Comparison of ENCODE assay signal across 10 cellular contexts in genomic region chr11:124898711-124899110, GRCh38. TPM values are rescaled to one million over a fixed set of nuclear protein-coding genes. Genes with fewer than 3 reads are reported as not detected.
DNase-seq lines count a peak whose midpoint lies in the region; ATAC-seq and TF ChIP-seq lines count a peak whose summit lies in the region.
"Had no signal": no experiment of that assay in that cellular context is flagged by ENCODE, and none has a peak within 500 bp of the region (broad histone marks: within the 10 kb centered on the region; RNA-seq: fewer than 3 reads in every experiment).

No MANE protein-coding gene starts in this region.

- in situ Hi-C loops in G401 (cut with HindIII; ENCODE audit: low sequenced_read_pairs), result no loop called here

- peak overlapping the region; percentile 10 for H3K4me3 Mint-ChIP-seq in MCF 10A (ENCODE audit: unreplicated experiment)

- H3K4me3 ChIP-seq in right cardiac atrium (ENCODE audit: low read length), result no peak overlapping the region

- TF ChIP-seq CTCF in MCF 10A (IDR thresholded peaks at IDR 0.05; ENCODE audit: unreplicated experiment), result no peak

- peak overlapping the region; percentile 92 for H3K27ac Mint-ChIP-seq in MCF 10A (ENCODE audit: low read depth, unreplicated experiment)

- H3K9me3 Mint-ChIP-seq in MCF 10A (ENCODE audit: unreplicated experiment), result no peaks in the 10 kb centered on the region

- ATAC-seq in right cardiac atrium (peak; percentile 78 to 80), sciatic nerve (peak; percentile 19), HG02571 (IDR thresholded peaks at IDR 0.05; ENCODE audit: unreplicated experiment) (no peak), GM21825 (IDR thresholded peaks at IDR 0.05; ENCODE audit: unreplicated experiment) (no peak)

- POLR2A ChIA-PET in MCF 10A (lab: Yijun Ruan, JAX), result interaction anchor here (0.6 to 6.1 kb wide), 10 partner anchors 10 to 676 kb away, joined by 3 to 43 read pairs (median 4); partner anchors contain the start of genes CCDC15, HEPN1 and MSANTD2

- H3K9me3 ChIP-seq in right cardiac atrium (ENCODE audit: control insufficient read depth, low read length), result no peaks in the 10 kb centered on the region

- peak overlapping the region; percentile 85 for H3K27ac ChIP-seq in right cardiac atrium (ENCODE audit: low read length)
- H3K27ac ChIP-seq: VCaP had no signal

- peaks cover 5% of the 10 kb centered on the region for H3K36me3 Mint-ChIP-seq in MCF 10A (ENCODE audit: insufficient read depth, unreplicated experiment)

- peaks cover 59% of the 10 kb centered on the region for H3K4me1 Mint-ChIP-seq in MCF 10A (ENCODE audit: insufficient read depth, unreplicated experiment)

- intact Hi-C loops in MCF 10A (cut with micrococcal nuclease) (loop anchor here (1.0 to 2.0 kb wide), 4 partner anchors 22 to 184 kb away; partner anchors contain the start of gene CCDC15), right cardiac atrium (cut with DNase I) (no loop called here), sciatic nerve (cut with DNase I) (no loop called here)

- no peaks in the 10 kb centered on the region for H3K27me3 Mint-ChIP-seq in MCF 10A (ENCODE audit: insufficient read depth, unreplicated experiment)

- CTCF ChIA-PET in MCF 10A (lab: Yijun Ruan, JAX), result interaction anchor here (0.6 to 3.7 kb wide), 5 partner anchors 23 to 243 kb away, joined by 3 to 18 read pairs (median 3); partner anchors contain the start of genes CCDC15 and ROBO3

- no peaks in the 10 kb centered on the region for H3K27me3 ChIP-seq in right cardiac atrium (ENCODE audit: control insufficient read depth, insufficient read depth)

- WGBS in right cardiac atrium, result 29% methylated on average over 5 of the region's 5 CpGs

- BruUV-seq in MCF 10A (replicated peaks; lab: Mats Ljungman, UMichigan), result TSS peak; percentile 70

- peak; percentile 50 for DNase-seq in G401 (ENCODE audit: low spot score)
- DNase-seq in MCF 10A (ENCODE audit: unreplicated experiment), result peak; percentile 76
- DNase-seq in right cardiac atrium, result peak; percentile 68 to 88 (median 86)
- DNase-seq in sciatic nerve (ENCODE audit: low spot score), result no peak
- no peak for DNase-seq in stimulated activated CD4-positive, alpha-beta T cell treated with anti-CD3 and anti-CD28 coated beads, Interleukin-4, amount 100 ng/mL, for 1 hour
- DNase-seq in NCI-H128 (lab: John Stamatoyannopoulos, UW; ENCODE audit: unreplicated experiment), result no peak
- DNase-seq: NCI-H1436 had no signal

- H3K4me1 ChIP-seq in right cardiac atrium (ENCODE audit: control insufficient read depth, insufficient read depth, low read length), result peaks cover 3% of the 10 kb centered on the region

RNA-seq across cellular contexts. Expression of gene ROBO4, which starts 1.0 kb away (rescaled TPM):
- not detected in 2 replicates for total RNA-seq in G401 (2014; rRNA removed; shearing (Covaris generic))
- total RNA-seq in MCF 10A (2022), result 10.6 and 14.2 TPM in 2 replicates
- total RNA-seq in right cardiac atrium, result 10 to 100 TPM; 11.7 to 17.4 (median 15.0) TPM
- 16.8 TPM for polyA plus RNA-seq in right cardiac atrium
- 34.4 TPM for total RNA-seq in sciatic nerve

RNA-seq across cellular contexts. Expression of gene HEPN1, which starts 20.3 kb away (rescaled TPM):
- total RNA-seq in G401 (2014; rRNA removed; shearing (Covaris generic)), result not detected in 2 replicates
- total RNA-seq in MCF 10A (2022) (not detected in 2 replicates), right cardiac atrium (not detected), sciatic nerve (not detected)
- polyA plus RNA-seq in right cardiac atrium, result not detected

RNA-seq across cellular contexts. Expression of gene ROBO3, which starts 33.5 kb away (rescaled TPM):
- total RNA-seq in G401 (2014; rRNA removed; shearing (Covaris generic)), result 8.1 and 12.3 TPM in 2 replicates
- 104 and 117 TPM in 2 replicates for total RNA-seq in MCF 10A (2022)
- 10 to 100 TPM in 2 of 4 donors, 1 to 10 TPM in 2; 9.8 to 11.0 (median 10.2) TPM for total RNA-seq in right cardiac atrium
- polyA plus RNA-seq in right cardiac atrium, result 15.4 TPM
- 36.6 TPM for total RNA-seq in sciatic nerve

RNA-seq across cellular contexts. Expression of gene HEPACAM, which starts 37.1 kb away (rescaled TPM):
- total RNA-seq in G401 (2014; rRNA removed; shearing (Covaris generic)), result not detected in 2 replicates
- total RNA-seq in MCF 10A (2022), result not detected in 2 replicates
- 1 to 10 TPM in 1 of 4 donors, under 1 TPM in 3; 0.26 to 1.9 (median 0.38) TPM for total RNA-seq in right cardiac atrium
- polyA plus RNA-seq in right cardiac atrium, result 0.43 TPM
- total RNA-seq in sciatic nerve, result 16.5 TPM

RNA-seq across cellular contexts. Expression of gene CCDC15, which starts 55.3 kb away (rescaled TPM):
- total RNA-seq in G401 (2014; rRNA removed; shearing (Covaris generic)), result 2.6 and 3.8 TPM in 2 replicates
- 2.8 and 3.4 TPM in 2 replicates for total RNA-seq in MCF 10A (2022)
- total RNA-seq in right cardiac atrium, result under 1 TPM; 0.17 to 0.47 (median 0.33) TPM
- 0.09 TPM for polyA plus RNA-seq in right cardiac atrium
- 2.8 TPM for total RNA-seq in sciatic nerve

Comparison
In these comparisons a context has a peak if more than half of its experiments do, and no peak if none do; other contexts are left out.
1. DNase-seq: peak in G401 (single experiment), MCF 10A (single experiment) and right cardiac atrium (3 of 3); none in sciatic nerve (single experiment), stimulated activated CD4-positive, alpha-beta T cell treated with anti-CD3 and anti-CD28 coated beads, Interleukin-4, amount 100 ng/mL, for 1 hour (single experiment) and NCI-H128 (single experiment).
2. ATAC-seq: peak in right cardiac atrium (2 of 2) and sciatic nerve (single experiment); none in HG02571 (single experiment) and GM21825 (single experiment).
3. RNA of gene ROBO4, which starts 1.0 kb away (total RNA-seq): 34.4 TPM in sciatic nerve (single experiment), 11.7 to 17.4 TPM in right cardiac atrium and 10.6 to 14.2 TPM in MCF 10A; not detected in G401; every median in the first group is over 10 times any median in the second.